ENCODE assay signal across 2 cellular contexts in genomic region chr1:3348196-3348865, GRCh38.
TF ChIP-seq lines count a peak whose summit lies in the region.

No MANE protein-coding gene starts in this region.

TF ChIP-seq in IMR-90, 13 proteins besides CTCF, POLR2A, EP300 and RAD21:
- no peak for TF ChIP-seq CHD1 (IDR thresholded peaks at IDR 0.05; ENCODE audit: low read depth, low read length)
- no peak for TF ChIP-seq NFE2L2 (IDR thresholded peaks at IDR 0.05; ENCODE audit: low read depth, low read length)
- TF ChIP-seq MAFK (IDR thresholded peaks at IDR 0.05; ENCODE audit: low read depth, low read length) = no peak
- no peak for TF ChIP-seq CEBPB (IDR thresholded peaks at IDR 0.05; ENCODE audit: low read depth, low read length)
- TF ChIP-seq SMC3 (IDR thresholded peaks at IDR 0.05; ENCODE audit: low read depth, low read length) = no peak
- TF ChIP-seq ELK1 (IDR thresholded peaks at IDR 0.05; ENCODE audit: borderline replicate concordance, low read depth, low read length) = no peak
- TF ChIP-seq BHLHE40 (IDR thresholded peaks at IDR 0.05; ENCODE audit: low read depth, low read length) = no peak
- TF ChIP-seq MAZ (IDR thresholded peaks at IDR 0.05; ENCODE audit: borderline replicate concordance, low read depth, low read length) = no peak
- no peak for TF ChIP-seq RCOR1 (IDR thresholded peaks at IDR 0.05; ENCODE audit: insufficient replicate concordance, low read length)
- no peak for TF ChIP-seq MXI1 (IDR thresholded peaks at IDR 0.05; ENCODE audit: borderline replicate concordance, low read depth, low read length)
- TF ChIP-seq FOS (IDR thresholded peaks at IDR 0.05; ENCODE audit: low read depth, low read length) = no peak
- TF ChIP-seq RFX5 (IDR thresholded peaks at IDR 0.05; ENCODE audit: low read depth, low read length) = no peak

TF ChIP-seq in H1, 55 proteins besides CTCF, POLR2A, EP300 and RAD21:
- TF ChIP-seq TEAD4 (IDR thresholded peaks at IDR 0.05; ENCODE audit: low read depth, low read length) (no peak), E2F6 (IDR thresholded peaks at IDR 0.05) (no peak), POLR2AphosphoS5 (IDR thresholded peaks at IDR 0.05; ENCODE audit: low read depth, low read length) (no peak), SIX5 (IDR thresholded peaks at IDR 0.05; ENCODE audit: low read depth, low read length) (no peak), JUN (IDR thresholded peaks at IDR 0.05; ENCODE audit: low read depth, low read length) (no peak), TAF7 (optimal IDR thresholded peaks at IDR 0.05; ENCODE audit: borderline replicate concordance, low read depth, low read length) (no peak), SIN3A (conservative IDR thresholded peaks at IDR 0.05 in 1 of 2, IDR thresholded peaks at IDR 0.05 in 1 of 2; ENCODE audit: low read depth in 1 of 2, low read length in 2 of 2) (no peak), KDM4A (IDR thresholded peaks at IDR 0.05; ENCODE audit: low read depth, low read length, severe bottlenecking) (no peak), MAFK (IDR thresholded peaks at IDR 0.05; ENCODE audit: low read depth, low read length) (no peak), NANOG (IDR thresholded peaks at IDR 0.05; ENCODE audit: insufficient read depth, low read depth, low read length, poor library complexity, severe bottlenecking) (no peak), TCF12 (IDR thresholded peaks at IDR 0.05; ENCODE audit: low read depth, low read length) (no peak), CHD2 (IDR thresholded peaks at IDR 0.05; ENCODE audit: low read length) (no peak), FOSL1 (IDR thresholded peaks at IDR 0.05; ENCODE audit: insufficient read depth, low read depth, low read length) (no peak)
